8 cellular contexts compared by ENCODE assay signal in genomic region chr2:24492283-24493272, GRCh38. TPM values are rescaled to one million over a fixed set of nuclear protein-coding genes. Genes with fewer than 3 reads are reported as not detected.
DNase-seq lines count a peak whose midpoint lies in the region; ATAC-seq, FAIRE-seq and TF ChIP-seq lines count a peak whose summit lies in the region.

No MANE protein-coding gene starts in this region.

- H3K9me3 ChIP-seq in SJSA1 (replicated peaks) (no peaks in the 10 kb centered on the region), endothelial cell of umbilical vein (replicated peaks; ENCODE audit: control insufficient read depth, insufficient read depth, low read length) (no peaks in the 10 kb centered on the region)

- peak overlapping the region; percentile 73 for H3K9ac ChIP-seq in endothelial cell of umbilical vein (replicated peaks; ENCODE audit: extremely low read depth, insufficient read depth, low read length)

- no peak for FAIRE-seq in endothelial cell of umbilical vein (lab: Jason Lieb, UNC)

- no peak overlapping the region for H3K27ac ChIP-seq in SJSA1
- no peak overlapping the region for H3K27ac ChIP-seq in endothelial cell of umbilical vein (ENCODE audit: insufficient read depth, low read depth, low read length)

- H4K20me1 ChIP-seq in endothelial cell of umbilical vein (replicated peaks; ENCODE audit: control insufficient read depth, extremely low read depth, insufficient read depth, low read length): peaks cover 3% of the 10 kb centered on the region

- intact Hi-C loops in endothelial cell of umbilical vein (cut with micrococcal nuclease): loop anchor here (5.0 kb wide), 1 partner anchor 55 kb away; no protein-coding TSS in a partner anchor

- CTCF ChIA-PET in endothelial cell of umbilical vein (lab: Charles Lee): interaction anchor here (1.1 to 1.5 kb wide), 2 partner anchors 36 to 120 kb away, joined by 3 to 4 read pairs; no protein-coding TSS in a partner anchor

- no peaks in the 10 kb centered on the region for H3K36me3 Mint-ChIP-seq in naive B cell

- H3K79me2 ChIP-seq in endothelial cell of umbilical vein (ENCODE audit: control insufficient read depth, insufficient read depth, low read length): peaks cover 3% of the 10 kb centered on the region

- H3K27me3 ChIP-seq in SJSA1 (replicated peaks) (no peaks in the 10 kb centered on the region), endothelial cell of umbilical vein (ENCODE audit: control insufficient read depth in 2 of 2, insufficient read depth in 2 of 2, low read length in 2 of 2) (peaks cover 0 to 3% of the 10 kb centered on the region in 2 experiments)

- H3K4me3 ChIP-seq in SJSA1: peak overlapping the region; percentile 88
- peak overlapping the region; percentile 62 to 78 (median 76) for H3K4me3 ChIP-seq in endothelial cell of umbilical vein (replicated peaks in 1 of 3; ENCODE audit: insufficient read depth in 1 of 3, low read depth in 1 of 3, low read length in 3 of 3)

- no peaks in the 10 kb centered on the region for H3K9me1 ChIP-seq in endothelial cell of umbilical vein (replicated peaks; ENCODE audit: control insufficient read depth, extremely low read depth, insufficient read depth, low read length)

- dilution Hi-C loops in endothelial cell of umbilical vein (cut with MboI; ENCODE audit: extremely low pct_ligation_motif_present, low sequenced_read_pairs): no loop called here

- peaks cover 22% of the 10 kb centered on the region for H3K4me1 ChIP-seq in SJSA1 (replicated peaks)
- H3K4me1 ChIP-seq in endothelial cell of umbilical vein (ENCODE audit: control insufficient read depth, extremely low read depth, insufficient read depth, low read length): peaks cover 29% of the 10 kb centered on the region

- H3K4me2 ChIP-seq in endothelial cell of umbilical vein (ENCODE audit: insufficient read depth, low read length): peak overlapping the region; percentile 86

- H3K9me3 Mint-ChIP-seq in naive B cell: no peaks in the 10 kb centered on the region

- no peaks in the 10 kb centered on the region for H3K27me3 Mint-ChIP-seq in naive B cell

- H3K27ac Mint-ChIP-seq in naive B cell: peak overlapping the region; percentile 15 to 90 (median 66)

- POLR2A ChIA-PET in endothelial cell of umbilical vein (lab: Charles Lee): no interaction called here

- H3K36me3 ChIP-seq in SJSA1 (peaks cover 3% of the 10 kb centered on the region; the same call in 1 of the 2 replicates), endothelial cell of umbilical vein (ENCODE audit: control insufficient read depth in 2 of 2, extremely low read depth in 1 of 2, insufficient read depth in 2 of 2, low read length in 2 of 2) (no peaks in the 10 kb centered on the region)

- no peak for TF ChIP-seq CTCF in endothelial cell of umbilical vein (IDR thresholded peaks at IDR 0.05; ENCODE audit: extremely low read depth in 1 of 2, insufficient read depth in 1 of 2, low read depth in 1 of 2, low read length in 2 of 2)

- no peak for TF ChIP-seq POLR2A in endothelial cell of umbilical vein (IDR thresholded peaks at IDR 0.05; ENCODE audit: low read depth, low read length)

- H3K4me3 Mint-ChIP-seq in naive B cell: peak overlapping the region; percentile 55 to 96 (median 88)

- BruUV-seq in endothelial cell of umbilical vein (replicated peaks; lab: Mats Ljungman, UMichigan): no TSS peak

- ATAC-seq in naive B cell (ENCODE audit: low read depth in 2 of 2) (no peak), HG03521 (IDR thresholded peaks at IDR 0.05; ENCODE audit: unreplicated experiment) (no peak), GM21526 (IDR thresholded peaks at IDR 0.05; ENCODE audit: low FRiP score, unreplicated experiment) (no peak), GM21737 (IDR thresholded peaks at IDR 0.05; ENCODE audit: unreplicated experiment) (no peak)

- peaks cover 35 to 44% (median 36%) of the 10 kb centered on the region in 3 donors for H3K4me1 Mint-ChIP-seq in naive B cell

- H2AFZ ChIP-seq in endothelial cell of umbilical vein (ENCODE audit: low read depth, low read length): peak overlapping the region; percentile 99

- DNase-seq in activated T-cell treated with anti-CD3 and anti-CD28 coated beads, Interleukin-2, amount 50 U/mL, for 1 hour: peak; percentile 33
- DNase-seq in activated T-cell treated with anti-CD3 and anti-CD28 coated beads for 4 hours (no peak), SJSA1 (ENCODE audit: low read depth in 1 of 2, low spot score in 2 of 2) (peak in 1 of 2 experiments; percentile 34), endothelial cell of umbilical vein (ENCODE audit: low read depth, low spot score) (peak; percentile 22), naive B cell (no peak)

TF ChIP-seq in endothelial cell of umbilical vein, 7 proteins besides CTCF, POLR2A, EP300 and RAD21:
- TF ChIP-seq JUN (IDR thresholded peaks at IDR 0.05; ENCODE audit: borderline replicate concordance, insufficient read depth, insufficient read length, low read depth): no peak
- no peak for TF ChIP-seq FOS (IDR thresholded peaks at IDR 0.05; ENCODE audit: borderline replicate concordance, insufficient read depth, low read length)
- no peak for TF ChIP-seq POLR2AphosphoS5 (IDR thresholded peaks at IDR 0.05; ENCODE audit: insufficient read depth, low read depth, low read length)
- TF ChIP-seq MAX (IDR thresholded peaks at IDR 0.05; ENCODE audit: insufficient read depth, insufficient read length): no peak
- TF ChIP-seq EZH2 (IDR thresholded peaks at IDR 0.05; ENCODE audit: borderline replicate concordance, low read depth, low read length, severe bottlenecking): no peak
- no peak for TF ChIP-seq MYC (IDR thresholded peaks at IDR 0.05; ENCODE audit: low read depth, low read length)
- TF ChIP-seq GATA2 (IDR thresholded peaks at IDR 0.05; ENCODE audit: insufficient read depth, insufficient read length, low read depth, low read length): no peak

RNA-seq across cellular contexts. Expression of gene NCOA1, which starts 1.5 kb away (rescaled TPM):
- 8.4 and 14.5 TPM in 2 replicates for total RNA-seq in SJSA1 (2014; rRNA removed; shearing (Covaris generic))
- 10.9 and 14.1 TPM in 2 replicates for total RNA-seq in endothelial cell of umbilical vein
- 11.3 and 11.4 TPM in 2 replicates for polyA plus RNA-seq in endothelial cell of umbilical vein
- 10.4 and 10.5 TPM in 2 replicates for polyA plus RNA-seq in endothelial cell of umbilical vein (2011; cell fraction: cytosol; rRNA removed)
- polyA plus RNA-seq in endothelial cell of umbilical vein (2011; cell fraction: nucleus; rRNA removed): 26.3 TPM in 2 replicates
- polyA plus RNA-seq in endothelial cell of umbilical vein (2012): 8.1 and 8.5 TPM in 2 replicates
- 52.9 and 57.8 TPM in 2 replicates for polyA minus RNA-seq in endothelial cell of umbilical vein
- 6.9 TPM for polyA minus RNA-seq in endothelial cell of umbilical vein (2011; cell fraction: cytosol; rRNA and poly(A)+ RNA removed)
- 102 and 168 TPM in 2 replicates for polyA minus RNA-seq in endothelial cell of umbilical vein (2011; cell fraction: nucleus; rRNA and poly(A)+ RNA removed)
- 10 to 100 TPM in 5 of 6 donors, 1 to 10 TPM in 1; 9.8 to 21.3 (median 12.6) TPM for polyA plus RNA-seq in naive B cell (ENCODE audit: low read depth in 6 of 6)

Comparison
In these comparisons a context has a peak if more than half of its experiments do, and no peak if none do; other contexts are left out.
1. DNase-seq: peak in activated T-cell treated with anti-CD3 and anti-CD28 coated beads, Interleukin-2, amount 50 U/mL, for 1 hour (single experiment) and endothelial cell of umbilical vein (single experiment); none in activated T-cell treated with anti-CD3 and anti-CD28 coated beads for 4 hours (single experiment) and naive B cell (single experiment).